2 cellular contexts compared by ENCODE assay signal in the genomic region with DNA sequence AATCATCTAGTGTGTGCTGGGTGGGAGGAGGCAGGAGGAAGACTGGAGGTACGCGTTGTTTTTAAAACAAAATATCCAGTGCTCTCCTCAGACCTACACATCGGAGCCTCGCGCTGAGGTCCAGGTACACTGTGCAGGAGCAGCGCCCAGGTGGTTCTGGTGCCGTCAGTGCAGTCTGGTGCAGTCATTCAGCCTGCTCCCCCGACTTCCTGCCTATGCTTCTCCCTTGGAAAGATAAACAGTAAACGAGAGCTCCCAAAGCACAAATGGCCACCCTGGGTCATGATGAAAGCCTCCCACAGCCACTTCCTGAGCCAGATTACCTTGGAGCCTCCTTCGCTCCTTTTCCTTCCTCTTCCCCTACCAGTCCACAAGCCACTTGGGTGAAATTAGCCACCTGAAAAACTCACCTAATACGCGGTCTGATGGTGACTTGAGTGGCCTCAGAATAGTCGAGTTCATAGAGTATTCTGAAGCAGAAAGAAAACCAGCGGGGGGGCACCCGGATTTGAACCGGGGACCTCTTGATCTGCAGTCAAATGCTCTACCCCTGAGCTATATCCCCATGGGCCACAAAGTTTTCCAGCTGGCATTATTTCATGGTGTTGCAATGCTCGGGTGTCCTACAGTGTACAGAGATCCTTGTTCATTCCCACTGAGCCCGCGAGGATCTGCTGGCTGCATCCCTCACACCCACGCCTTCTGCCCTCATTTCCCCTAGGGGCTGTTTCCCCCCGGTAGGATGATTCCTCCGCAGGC.
TF ChIP-seq lines count a peak whose summit lies in the region.

No MANE protein-coding gene starts in this region.

TF ChIP-seq in HCT116, 20 proteins besides CTCF, POLR2A, EP300 and RAD21 (continued from another document):
- TF ChIP-seq, protein P1, sequence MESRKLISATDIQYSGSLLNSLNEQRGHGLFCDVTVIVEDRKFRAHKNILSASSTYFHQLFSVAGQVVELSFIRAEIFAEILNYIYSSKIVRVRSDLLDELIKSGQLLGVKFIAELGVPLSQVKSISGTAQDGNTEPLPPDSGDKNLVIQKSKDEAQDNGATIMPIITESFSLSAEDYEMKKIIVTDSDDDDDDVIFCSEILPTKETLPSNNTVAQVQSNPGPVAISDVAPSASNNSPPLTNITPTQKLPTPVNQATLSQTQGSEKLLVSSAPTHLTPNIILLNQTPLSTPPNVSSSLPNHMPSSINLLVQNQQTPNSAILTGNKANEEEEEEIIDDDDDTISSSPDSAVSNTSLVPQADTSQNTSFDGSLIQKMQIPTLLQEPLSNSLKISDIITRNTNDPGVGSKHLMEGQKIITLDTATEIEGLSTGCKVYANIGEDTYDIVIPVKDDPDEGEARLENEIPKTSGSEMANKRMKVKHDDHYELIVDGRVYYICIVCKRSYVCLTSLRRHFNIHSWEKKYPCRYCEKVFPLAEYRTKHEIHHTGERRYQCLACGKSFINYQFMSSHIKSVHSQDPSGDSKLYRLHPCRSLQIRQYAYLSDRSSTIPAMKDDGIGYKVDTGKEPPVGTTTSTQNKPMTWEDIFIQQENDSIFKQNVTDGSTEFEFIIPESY (IDR thresholded peaks at IDR 0.05; ENCODE audit: extremely low read depth, insufficient replicate concordance, low read length): peak; percentile 50
- TF ChIP-seq ZNF274 (IDR thresholded peaks at IDR 0.05; ENCODE audit: low read depth, low read length) (no peak), EZH2 (IDR thresholded peaks at IDR 0.05) (no peak), YY1 (IDR thresholded peaks at IDR 0.05; ENCODE audit: extremely low read depth, insufficient replicate concordance, low read depth, low read length) (peak; percentile 33), CEBPB (IDR thresholded peaks at IDR 0.05; ENCODE audit: low read depth) (peak; percentile 27; the same call in 1 of the 2 replicates)
- TF ChIP-seq, protein P2, sequence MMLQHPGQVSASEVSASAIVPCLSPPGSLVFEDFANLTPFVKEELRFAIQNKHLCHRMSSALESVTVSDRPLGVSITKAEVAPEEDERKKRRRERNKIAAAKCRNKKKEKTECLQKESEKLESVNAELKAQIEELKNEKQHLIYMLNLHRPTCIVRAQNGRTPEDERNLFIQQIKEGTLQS (IDR thresholded peaks at IDR 0.05): peak; percentile 95
- TF ChIP-seq, protein P3, sequence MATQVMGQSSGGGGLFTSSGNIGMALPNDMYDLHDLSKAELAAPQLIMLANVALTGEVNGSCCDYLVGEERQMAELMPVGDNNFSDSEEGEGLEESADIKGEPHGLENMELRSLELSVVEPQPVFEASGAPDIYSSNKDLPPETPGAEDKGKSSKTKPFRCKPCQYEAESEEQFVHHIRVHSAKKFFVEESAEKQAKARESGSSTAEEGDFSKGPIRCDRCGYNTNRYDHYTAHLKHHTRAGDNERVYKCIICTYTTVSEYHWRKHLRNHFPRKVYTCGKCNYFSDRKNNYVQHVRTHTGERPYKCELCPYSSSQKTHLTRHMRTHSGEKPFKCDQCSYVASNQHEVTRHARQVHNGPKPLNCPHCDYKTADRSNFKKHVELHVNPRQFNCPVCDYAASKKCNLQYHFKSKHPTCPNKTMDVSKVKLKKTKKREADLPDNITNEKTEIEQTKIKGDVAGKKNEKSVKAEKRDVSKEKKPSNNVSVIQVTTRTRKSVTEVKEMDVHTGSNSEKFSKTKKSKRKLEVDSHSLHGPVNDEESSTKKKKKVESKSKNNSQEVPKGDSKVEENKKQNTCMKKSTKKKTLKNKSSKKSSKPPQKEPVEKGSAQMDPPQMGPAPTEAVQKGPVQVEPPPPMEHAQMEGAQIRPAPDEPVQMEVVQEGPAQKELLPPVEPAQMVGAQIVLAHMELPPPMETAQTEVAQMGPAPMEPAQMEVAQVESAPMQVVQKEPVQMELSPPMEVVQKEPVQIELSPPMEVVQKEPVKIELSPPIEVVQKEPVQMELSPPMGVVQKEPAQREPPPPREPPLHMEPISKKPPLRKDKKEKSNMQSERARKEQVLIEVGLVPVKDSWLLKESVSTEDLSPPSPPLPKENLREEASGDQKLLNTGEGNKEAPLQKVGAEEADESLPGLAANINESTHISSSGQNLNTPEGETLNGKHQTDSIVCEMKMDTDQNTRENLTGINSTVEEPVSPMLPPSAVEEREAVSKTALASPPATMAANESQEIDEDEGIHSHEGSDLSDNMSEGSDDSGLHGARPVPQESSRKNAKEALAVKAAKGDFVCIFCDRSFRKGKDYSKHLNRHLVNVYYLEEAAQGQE (IDR thresholded peaks at IDR 0.05; ENCODE audit: low read depth): no peak

TF ChIP-seq in SK-N-SH treated with all-trans-retinoic acid at 6 μM for 48 hours, 23 proteins besides CTCF, POLR2A, EP300 and RAD21 (continued from another document):
- TF ChIP-seq ZNF70 (CRISPR knock-in tag; IDR thresholded peaks at IDR 0.05) (no peak), ZFP3 (CRISPR knock-in tag; IDR thresholded peaks at IDR 0.05) (no peak), ZNF8 (CRISPR knock-in tag; IDR thresholded peaks at IDR 0.05) (no peak), ESRRG (CRISPR knock-in tag; IDR thresholded peaks at IDR 0.05) (no peak)
TF ChIP-seq in SK-N-SH treated with all-trans-retinoic acid at 6 μM for 48 hours: peak in this region for 3.
